1 cellular context compared by ENCODE assay signal in genomic region chr19:54094601-54095000, GRCh38.
TF ChIP-seq lines count a peak whose summit lies in the region.

No MANE protein-coding gene starts in this region.

TF ChIP-seq in H1, 55 proteins besides CTCF, POLR2A, EP300 and RAD21:
- TF ChIP-seq TAF1 (IDR thresholded peaks at IDR 0.05; ENCODE audit: low read depth, low read length) = no peak
- TF ChIP-seq SP1 (IDR thresholded peaks at IDR 0.05; ENCODE audit: low read depth, low read length) = 0 out of 2 replicates have a peak, but pooled peaks have one; percentile 12
